ENCODE assay signal across 8 cellular contexts in the genomic region with DNA sequence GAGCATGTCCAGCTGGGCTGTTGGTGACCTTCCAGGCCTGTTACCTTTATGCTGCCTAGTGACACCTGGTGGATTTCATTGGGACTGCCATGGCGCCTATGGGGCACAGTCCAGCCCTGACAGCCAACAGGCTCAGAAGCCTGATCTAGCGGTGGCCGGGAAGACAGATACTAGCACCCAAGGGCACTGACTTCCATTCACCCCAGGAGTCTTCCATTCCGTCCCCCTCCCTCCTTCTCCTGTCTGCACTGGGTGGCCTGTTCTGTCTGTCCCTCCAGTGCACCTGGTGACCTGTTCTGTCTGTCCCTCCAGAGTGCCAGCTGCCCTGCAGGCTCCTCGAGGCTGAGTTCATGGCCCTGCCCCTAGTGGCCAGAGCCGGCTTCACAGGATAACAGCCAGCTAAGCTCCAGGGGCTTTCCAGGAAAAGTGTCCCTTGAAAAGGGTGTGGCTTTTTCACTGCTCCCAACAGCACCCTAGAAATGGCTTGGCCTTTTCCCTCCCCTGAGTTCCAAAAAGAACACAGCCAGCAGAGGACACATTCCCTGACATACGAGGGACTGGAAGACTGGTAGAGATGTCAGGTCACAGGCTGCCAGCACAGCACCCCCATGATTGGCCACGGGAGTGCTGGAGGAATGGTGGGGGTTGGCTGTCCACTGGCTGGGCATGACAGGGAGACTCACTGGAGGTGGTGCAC. TPM values are rescaled to one million over a fixed set of nuclear protein-coding genes. Genes with fewer than 3 reads are reported as not detected.
A peak's percentile ranks its signal among the peaks of the same experiment; 100 is the strongest.
DNase-seq lines count a peak whose midpoint lies in the region; ATAC-seq and TF ChIP-seq lines count a peak whose summit lies in the region.
"Not testable (repeated sequence)": the region's sequence is repeated elsewhere in the genome, so short reads cannot be mapped to it uniquely, and the experiment has no call there.

No MANE protein-coding gene starts in this region.

- H3K4me1 ChIP-seq in neuron (ENCODE audit: insufficient read depth, low read length), result peaks cover 11% of the 10 kb centered on the region

- ATAC-seq in GM21381 (IDR thresholded peaks at IDR 0.05; ENCODE audit: unreplicated experiment) (peak; percentile 95), HG03521 (IDR thresholded peaks at IDR 0.05; ENCODE audit: unreplicated experiment) (peak; percentile 77)

- peak overlapping the region; percentile 76 for H2AFZ ChIP-seq in neuron (ENCODE audit: low read depth, low read length)

- DNase-seq in Calu3 (peak; percentile 92), T-helper 9 cell (peak; percentile 55), amniotic epithelial cell (ENCODE audit: low read depth) (peak; percentile 38), cardiac septum (ENCODE audit: low spot score) (peak; percentile 92)
- DNase-seq in stimulated activated CD8-positive, alpha-beta memory T cell treated with anti-CD3 and anti-CD28 coated beads, Interleukin-7, amount 100 ng/mL, for 1 hour (ENCODE audit: low read depth in 2 of 2), result peak; percentile 30 to 45

- H3K9me3 ChIP-seq in neuron (ENCODE audit: low read length), result not testable (repeated sequence)

- TF ChIP-seq CTCF in Calu3 (IDR thresholded peaks at IDR 0.05; ENCODE audit: unreplicated experiment), result peak; percentile 77

- not testable (repeated sequence) for H3K36me3 Mint-ChIP-seq in Calu3 (ENCODE audit: insufficient read depth, unreplicated experiment)

- peaks cover 13% of the 10 kb centered on the region for H3K27me3 Mint-ChIP-seq in Calu3 (ENCODE audit: unreplicated experiment)

- BruUV-seq in Calu3 (replicated peaks; lab: Mats Ljungman, UMichigan), result not testable (repeated sequence)

- H3K9me3 Mint-ChIP-seq in Calu3 (ENCODE audit: low read depth, unreplicated experiment), result not testable (repeated sequence)

- CTCF ChIA-PET in Calu3 (lab: Charles Lee), result interaction anchor here (0.7 to 1.3 kb wide), 7 partner anchors 10 to 358 kb away, joined by 3 to 20 read pairs (median 4); partner anchors contain the start of genes BBS4 and HIGD2B

- not testable (repeated sequence) for H3K27me3 ChIP-seq in neuron (ENCODE audit: insufficient read depth, low read length)

- intact Hi-C loops in Calu3 (cut with micrococcal nuclease; ENCODE audit: unreplicated experiment); cardiac septum (cut with DNase I): not testable (repeated sequence)

- H3K4me1 Mint-ChIP-seq in Calu3 (ENCODE audit: low read depth, unreplicated experiment), result peaks cover 12% of the 10 kb centered on the region

- peak overlapping the region; percentile 33 for H3K4me3 ChIP-seq in neuron (ENCODE audit: low read length)

- peak overlapping the region; percentile 62 for H3K4me3 Mint-ChIP-seq in Calu3 (ENCODE audit: low read depth, unreplicated experiment)

- H3K27ac Mint-ChIP-seq in Calu3 (ENCODE audit: unreplicated experiment), result peak overlapping the region; percentile 17

- H3K36me3 ChIP-seq in neuron (ENCODE audit: insufficient read depth, low read length), result not testable (repeated sequence)

RNA-seq across cellular contexts. Expression of gene HIGD2B, which starts 15.2 kb away (rescaled TPM):
- total RNA-seq in Calu3 (2022) (0.34 TPM in 1 of 2 replicates, not detected in the other), cardiac septum (not detected)

RNA-seq across cellular contexts. Expression of gene BBS4, which starts 15.2 kb away (rescaled TPM):
- total RNA-seq in Calu3 (2022) (22.4 and 23.0 TPM in 2 replicates), cardiac septum (12.1 TPM)

RNA-seq across cellular contexts. Expression of gene GOLGA6B, which starts 16.3 kb away (rescaled TPM):
- total RNA-seq in Calu3 (2022) (0.61 TPM in 1 of 2 replicates, not detected in the other), cardiac septum (not detected)

Comparison
In these comparisons a context has a peak if more than half of its experiments do, and no peak if none do; other contexts are left out.
1. Peak in every context shown above with its lines: DNase-seq, ATAC-seq and H3K4me3 ChIP-seq.
2. DNase-seq: peak in every context shown above with its lines; median percentile 92 in Calu3; 92 in cardiac septum; 55 in T-helper 9 cell; 38 in amniotic epithelial cell; 38 in stimulated activated CD8-positive, alpha-beta memory T cell treated with anti-CD3 and anti-CD28 coated beads, Interleukin-7, amount 100 ng/mL, for 1 hour.